In the genomic region with DNA sequence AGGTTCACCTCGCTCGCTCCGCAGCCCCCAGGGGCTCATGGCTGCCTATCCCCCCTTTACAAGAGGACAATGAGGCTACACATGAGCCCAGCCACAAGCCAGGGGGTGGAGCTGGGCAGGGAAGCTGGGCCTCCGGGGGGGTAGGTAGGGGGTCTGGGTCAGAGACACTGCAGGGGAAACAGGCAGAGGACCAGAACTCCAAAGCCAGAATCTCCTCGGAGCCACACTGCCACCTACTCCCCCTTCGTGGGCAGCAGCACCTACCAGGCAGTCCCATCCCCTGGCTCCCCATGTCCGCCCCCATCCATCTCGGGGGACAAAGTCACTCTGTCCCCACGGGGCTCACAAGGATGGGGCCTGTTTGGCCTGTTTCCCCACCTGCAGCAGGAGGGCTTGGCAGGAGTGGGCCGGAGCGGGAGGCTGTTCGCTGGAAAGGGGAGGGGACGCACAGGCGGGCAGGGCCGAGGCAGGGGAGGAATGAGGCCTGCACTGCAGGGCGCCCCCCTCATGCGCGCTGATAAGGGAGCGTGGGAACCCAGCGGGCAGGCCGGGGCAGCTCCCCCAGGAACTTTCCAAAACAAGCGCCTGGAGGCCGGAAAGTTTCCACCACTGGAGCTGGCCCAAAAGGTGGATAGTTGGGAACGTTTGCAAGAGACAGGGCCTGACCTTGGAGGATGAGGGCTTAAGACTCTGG, we compare ENCODE assay signal across 9 cellular contexts. TPM values are rescaled to one million over a fixed set of nuclear protein-coding genes. Genes with fewer than 3 reads are reported as not detected.
DNase-seq lines count a peak whose midpoint lies in the region; ATAC-seq and TF ChIP-seq lines count a peak whose summit lies in the region.
"Had no signal": no experiment of that assay in that cellular context is flagged by ENCODE, and none has a peak within 500 bp of the region (broad histone marks: within the 10 kb centered on the region; RNA-seq: fewer than 3 reads in every experiment).

No MANE protein-coding gene starts in this region.

- H3K4me3 ChIP-seq in SK-N-SH (ENCODE audit: low read depth in 2 of 2, low read length in 1 of 2) = peak overlapping the region in 1 of 2 experiments; percentile 62; a peak in 2 of 4 replicates
- peak overlapping the region; percentile 36 to 43 for H3K4me3 ChIP-seq in prostate gland

- no peaks in the 10 kb centered on the region for H4K20me1 ChIP-seq in SK-N-SH (ENCODE audit: insufficient read depth)

- H3K36me3 ChIP-seq in SK-N-SH (replicated peaks in 1 of 2; ENCODE audit: control insufficient read depth in 1 of 2, insufficient read depth in 2 of 2, low read length in 1 of 2) (peaks cover 0 to 3% of the 10 kb centered on the region in 2 experiments), prostate gland (no peaks in the 10 kb centered on the region)

- DNase-seq in DMS 273 treated with DMSO at 0.1 percent for 48 hours (lab: John Stamatoyannopoulos, UW) = peak; percentile 30
- DNase-seq in SK-N-SH = no peak
- peak; percentile 22 for DNase-seq in foreskin melanocyte
- peak; percentile 64 for DNase-seq in prostate gland (ENCODE audit: low spot score)
- no peak for DNase-seq in NCI-H2107 (lab: John Stamatoyannopoulos, UW)
- DNase-seq in activated T-cell treated with anti-CD3 and anti-CD28 coated beads for 4 hours = no peak
- DNase-seq: NCI-H187 had no signal

- intact Hi-C loops in prostate gland (cut with DNase I) = no loop called here

- POLR2A ChIA-PET in SK-N-SH (lab: Yijun Ruan, JAX) = interaction anchor here (0.5 kb wide), 1 partner anchor 13 kb away, joined by 3 read pairs; no protein-coding TSS in a partner anchor

- H3K4me1 ChIP-seq in SK-N-SH (ENCODE audit: control insufficient read depth in 1 of 2, insufficient read depth in 2 of 2, low read depth in 1 of 2, low read length in 1 of 2) (peaks cover 0 to 19% of the 10 kb centered on the region in 2 experiments; a peak in 2 of 4 replicates), prostate gland (replicated peaks) (peaks cover 2% of the 10 kb centered on the region)

- no peak for TF ChIP-seq POLR2A in prostate gland (IDR thresholded peaks at IDR 0.05)

- TF ChIP-seq RAD21 in SK-N-SH (IDR thresholded peaks at IDR 0.05; ENCODE audit: low read length) = no peak

- WGBS in SK-N-SH (ENCODE audit: low lambda C conversion rate) = 80% methylated on average over 15 of the region's 24 CpGs
- WGBS in prostate gland = 11% methylated on average over 22 of the region's 24 CpGs

- CTCF ChIA-PET in SK-N-SH (lab: Yijun Ruan, JAX) = interaction anchor here (0.6 to 3.9 kb wide), 7 partner anchors 10 to 582 kb away, joined by 3 to 30 read pairs (median 4); no protein-coding TSS in a partner anchor

- H3K27me3 ChIP-seq in SK-N-SH (ENCODE audit: insufficient read depth) (no peaks in the 10 kb centered on the region), prostate gland (replicated peaks; ENCODE audit: insufficient read depth) (no peaks in the 10 kb centered on the region)

- ATAC-seq in GM21825 (IDR thresholded peaks at IDR 0.05; ENCODE audit: unreplicated experiment) (no peak), HG03025 (IDR thresholded peaks at IDR 0.05; ENCODE audit: low FRiP score, unreplicated experiment) (no peak)

- H3K79me2 ChIP-seq in SK-N-SH (ENCODE audit: insufficient read depth) = no peaks in the 10 kb centered on the region

- H3K27ac ChIP-seq in SK-N-SH (ENCODE audit: low read depth in 2 of 2, low read length in 1 of 2) (peak overlapping the region in 1 of 2 experiments; percentile 82; a peak in 2 of 4 replicates), prostate gland (peak overlapping the region; percentile 71 to 78)

- no peak overlapping the region for H3K9ac ChIP-seq in SK-N-SH

- no peak for TF ChIP-seq CTCF in SK-N-SH (IDR thresholded peaks at IDR 0.05)
- TF ChIP-seq CTCF in prostate gland (IDR thresholded peaks at IDR 0.05) = peak in 1 of 4 experiments; percentile 5

- H3K9me3 ChIP-seq in SK-N-SH (no peaks in the 10 kb centered on the region), prostate gland (no peaks in the 10 kb centered on the region)

- no peaks in the 10 kb centered on the region for H3K9me2 ChIP-seq in SK-N-SH

- TF ChIP-seq EP300 in SK-N-SH (IDR thresholded peaks at IDR 0.05; ENCODE audit: borderline replicate concordance in 1 of 2, low read depth in 1 of 2, low read length in 1 of 2) = no peak

- peak overlapping the region; percentile 87; the same call in 1 of the 2 replicates for H3K4me2 ChIP-seq in SK-N-SH

- peaks cover 22% of the 10 kb centered on the region for H3F3A ChIP-seq in SK-N-SH (replicated peaks; ENCODE audit: insufficient read depth)

- no peak overlapping the region for H2AFZ ChIP-seq in SK-N-SH (ENCODE audit: low read depth)

TF ChIP-seq in SK-N-SH, 30 proteins besides CTCF, POLR2A, EP300 and RAD21:
- TF ChIP-seq RCOR1 (IDR thresholded peaks at IDR 0.05; ENCODE audit: low read length) = no peak
- TF ChIP-seq NFIC (IDR thresholded peaks at IDR 0.05; ENCODE audit: borderline replicate concordance) = no peak
- TF ChIP-seq TCF12 (IDR thresholded peaks at IDR 0.05) = no peak
- no peak for TF ChIP-seq PBX3 (IDR thresholded peaks at IDR 0.05)
- no peak for TF ChIP-seq ELF1 (IDR thresholded peaks at IDR 0.05)
- TF ChIP-seq TAF1 (IDR thresholded peaks at IDR 0.05; ENCODE audit: borderline replicate concordance, low read depth, low read length) = no peak

RNA-seq across cellular contexts. Expression of gene ISYNA1, which starts 0.5 kb away (rescaled TPM):
- polyA plus RNA-seq in SK-N-SH (2012; rRNA removed) = 48.0 and 49.4 TPM in 2 replicates
- polyA plus RNA-seq in SK-N-SH (2012; cell fraction: cytosol; rRNA removed) = 10.9 and 17.3 TPM in 2 replicates
- 216 and 280 TPM in 2 replicates for polyA plus RNA-seq in SK-N-SH (2012; cell fraction: nucleus; rRNA removed)
- total RNA-seq in prostate gland = 100 to 1,000 TPM in 1 of 2 donors, 10 to 100 TPM in 1; 71.6 to 690 TPM

RNA-seq across cellular contexts. Expression of gene SSBP4, which starts 19.3 kb away (rescaled TPM):
- polyA plus RNA-seq in SK-N-SH (2012; rRNA removed) = 22.5 and 24.9 TPM in 2 replicates
- 12.4 and 23.4 TPM in 2 replicates for polyA plus RNA-seq in SK-N-SH (2012; cell fraction: cytosol; rRNA removed)
- 89.0 and 178 TPM in 2 replicates for polyA plus RNA-seq in SK-N-SH (2012; cell fraction: nucleus; rRNA removed)
- total RNA-seq in prostate gland = 100 to 1,000 TPM in 1 of 2 donors, 10 to 100 TPM in 1; 71.5 to 120 TPM

RNA-seq across cellular contexts. Expression of gene LRRC25, which starts 41.1 kb away (rescaled TPM):
- polyA plus RNA-seq in SK-N-SH (2012; rRNA removed) = not detected in 2 replicates
- not detected in 2 replicates for polyA plus RNA-seq in SK-N-SH (2012; cell fraction: cytosol; rRNA removed)
- polyA plus RNA-seq in SK-N-SH (2012; cell fraction: nucleus; rRNA removed) = not detected in 2 replicates
- 1 to 10 TPM; 1.6 to 5.5 TPM for total RNA-seq in prostate gland

RNA-seq across cellular contexts. Expression of gene GDF15, which starts 52.5 kb away (rescaled TPM):
- polyA plus RNA-seq in SK-N-SH (2012; rRNA removed) = 74.1 and 129 TPM in 2 replicates
- polyA plus RNA-seq in SK-N-SH (2012; cell fraction: cytosol; rRNA removed) = 48.5 and 76.8 TPM in 2 replicates
- polyA plus RNA-seq in SK-N-SH (2012; cell fraction: nucleus; rRNA removed) = 193 and 251 TPM in 2 replicates
- 100 to 1,000 TPM in 1 of 2 donors, 10 to 100 TPM in 1; 49.6 to 136 TPM for total RNA-seq in prostate gland

Comparison
In these comparisons a context has a peak if more than half of its experiments do, and no peak if none do; other contexts are left out.
1. DNase-seq: peak in DMS 273 treated with DMSO at 0.1 percent for 48 hours (single experiment), foreskin melanocyte (single experiment) and prostate gland (single experiment); none in SK-N-SH (single experiment), NCI-H2107 (single experiment) and activated T-cell treated with anti-CD3 and anti-CD28 coated beads for 4 hours (single experiment).